ENCODE assay signal across 11 cellular contexts in the genomic region with DNA sequence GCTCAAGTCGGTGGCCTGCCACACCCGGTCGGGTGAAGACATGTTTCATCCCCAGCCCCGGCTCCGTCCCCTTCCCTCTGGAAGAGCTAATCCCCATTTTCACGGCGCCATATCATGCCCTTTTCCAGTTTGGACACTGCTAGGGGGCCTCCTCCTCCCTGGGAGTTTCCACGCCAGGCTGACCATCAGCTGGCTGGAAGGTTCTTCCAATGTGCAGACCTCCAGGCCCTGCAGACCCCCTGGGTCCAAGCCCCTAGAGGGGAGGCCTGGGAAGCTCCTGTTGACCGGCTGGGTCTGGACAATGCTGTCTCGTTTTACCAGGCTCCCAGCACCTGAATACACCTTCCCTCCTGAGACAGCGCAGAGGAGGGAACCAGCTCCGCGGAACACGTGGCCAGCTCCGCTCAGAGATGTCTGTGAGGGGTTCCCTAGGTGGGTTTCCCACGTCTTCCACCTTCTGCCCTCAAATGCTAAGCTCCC. TPM values are rescaled to one million over a fixed set of nuclear protein-coding genes. Genes with fewer than 3 reads are reported as not detected.
DNase-seq lines count a peak whose midpoint lies in the region; ATAC-seq and TF ChIP-seq lines count a peak whose summit lies in the region.
"Had no signal": no experiment of that assay in that cellular context is flagged by ENCODE, and none has a peak within 500 bp of the region (broad histone marks: within the 10 kb centered on the region; RNA-seq: fewer than 3 reads in every experiment).

No MANE protein-coding gene starts in this region.

- CTCF ChIA-PET in CD4-positive, alpha-beta T cell (lab: Charles Lee) = interaction anchor here (0.7 to 3.5 kb wide), 8 partner anchors 10 to 218 kb away, joined by 3 to 28 read pairs (median 5); a partner anchor contains a TSS

- H3K4me1 Mint-ChIP-seq in CD4-positive, alpha-beta T cell (ENCODE audit: low read depth) = no peaks in the 10 kb centered on the region
- H3K4me1 Mint-ChIP-seq in T-helper 17 cell = peaks cover 6% of the 10 kb centered on the region

- H3K27me3 ChIP-seq in CD4-positive, alpha-beta T cell (ENCODE audit: control insufficient read depth, insufficient read depth, low read length) = no peaks in the 10 kb centered on the region
- H3K27me3 ChIP-seq in right cardiac atrium (ENCODE audit: control insufficient read depth, insufficient read depth) = no peaks in the 10 kb centered on the region
- peaks cover 0 to 4% (median 2%) of the 10 kb centered on the region in 3 donors for H3K27me3 ChIP-seq in skeletal muscle tissue (ENCODE audit: control insufficient read depth in 3 of 3, insufficient read depth in 3 of 3, low read length in 3 of 3)

- ATAC-seq in CD4-positive, alpha-beta T cell (ENCODE audit: poor library complexity) = no peak
- ATAC-seq in T-helper 17 cell = peak; percentile 8
- ATAC-seq in right cardiac atrium = peak; percentile 5 to 25
- no peak for ATAC-seq in HG03196 (IDR thresholded peaks at IDR 0.05; ENCODE audit: unreplicated experiment)

- no peak overlapping the region for H3K27ac ChIP-seq in CD4-positive, alpha-beta T cell (ENCODE audit: low read depth, low read length)
- H3K27ac ChIP-seq in right cardiac atrium (ENCODE audit: low read length) = no peak overlapping the region
- peak overlapping the region; percentile 19 for H3K27ac ChIP-seq in skeletal muscle tissue (ENCODE audit: low read depth, low read length)

- H3K4me1 ChIP-seq in right cardiac atrium (ENCODE audit: control insufficient read depth, insufficient read depth, low read length) (no peaks in the 10 kb centered on the region), skeletal muscle tissue (ENCODE audit: control insufficient read depth in 3 of 3, insufficient read depth in 3 of 3, low read length in 3 of 3) (peaks cover 4 to 10% (median 6%) of the 10 kb centered on the region in 3 donors)

- no peak for DNase-seq in CD4-positive, alpha-beta T cell
- DNase-seq in T-helper 17 cell (no peak), right cardiac atrium (no peak), NCI-H2029 treated with DMSO at 0.1 percent for 48 hours (lab: John Stamatoyannopoulos, UW) (no peak)
- DNase-seq in NK-92 treated with Interleukin-12 subunit alpha and Interleukin-12 subunit beta, amount 100 ng/mL, for 24 hours (lab: John Stamatoyannopoulos, UW) = no peak
- no peak for DNase-seq in stimulated activated CD4-positive, alpha-beta T cell treated with anti-CD3 and anti-CD28 coated beads, Interleukin-4, amount 100 ng/mL, for 1 hour
- DNase-seq: NCI-H187 treated with DMSO at 0.1 percent for 48 hours had no signal

- H3K4me3 Mint-ChIP-seq in CD4-positive, alpha-beta T cell = no peak overlapping the region
- H3K4me3 Mint-ChIP-seq in T-helper 17 cell = no peak overlapping the region
- H3K4me3 Mint-ChIP-seq: effector memory CD8-positive, alpha-beta T cell had no signal

- H3K27me3 Mint-ChIP-seq in CD4-positive, alpha-beta T cell = peaks cover 6% of the 10 kb centered on the region
- H3K27me3 Mint-ChIP-seq in T-helper 17 cell = peaks cover 11% of the 10 kb centered on the region

- H3K4me3 ChIP-seq in right cardiac atrium (ENCODE audit: low read length) (no peak overlapping the region), skeletal muscle tissue (ENCODE audit: low read length in 3 of 3) (no peak overlapping the region)

- peaks cover 0 to 8% (median 2%) of the 10 kb centered on the region in 3 donors for H3K36me3 ChIP-seq in skeletal muscle tissue (ENCODE audit: control insufficient read depth in 3 of 3, insufficient read depth in 3 of 3, low read length in 3 of 3)

- intact Hi-C loops in CD4-positive, alpha-beta T cell (cut with DNase I, micrococcal nuclease) = loop anchor here (1.0 to 10.0 kb wide), 5 partner anchors 35 to 248 kb away; no protein-coding TSS in a partner anchor
- intact Hi-C loops in right cardiac atrium (cut with DNase I) = loop anchor here in 3 of 4 donors (2.0 to 5.0 kb wide), 3 partner anchors 32 to 220 kb away; no protein-coding TSS in a partner anchor

- 69% methylated on average over 16 of the region's 16 CpGs for WGBS in right cardiac atrium

- H3K9me3 Mint-ChIP-seq in CD4-positive, alpha-beta T cell = no peaks in the 10 kb centered on the region
- H3K9me3 Mint-ChIP-seq: effector memory CD8-positive, alpha-beta T cell had no signal

- peak; percentile 15 for TF ChIP-seq CTCF in CD4-positive, alpha-beta T cell (IDR thresholded peaks at IDR 0.05)

- no peak overlapping the region for H3K9ac ChIP-seq in skeletal muscle tissue (ENCODE audit: low read depth in 1 of 3, low read length in 3 of 3)

- no peaks in the 10 kb centered on the region for H3K9me3 ChIP-seq in CD4-positive, alpha-beta T cell (ENCODE audit: control insufficient read depth, low read length)
- H3K9me3 ChIP-seq in T-helper 17 cell (ENCODE audit: control insufficient read depth, low read length, poor library complexity, severe bottlenecking) = no peaks in the 10 kb centered on the region
- no peaks in the 10 kb centered on the region for H3K9me3 ChIP-seq in right cardiac atrium (ENCODE audit: control insufficient read depth, low read length)
- no peaks in the 10 kb centered on the region for H3K9me3 ChIP-seq in skeletal muscle tissue (ENCODE audit: control insufficient read depth in 3 of 3, low read length in 3 of 3)
- H3K9me3 ChIP-seq: Caco-2 had no signal

- H3K36me3 Mint-ChIP-seq in CD4-positive, alpha-beta T cell (ENCODE audit: low read depth) = no peaks in the 10 kb centered on the region
- peaks cover 7% of the 10 kb centered on the region for H3K36me3 Mint-ChIP-seq in T-helper 17 cell (ENCODE audit: low read depth)

- POLR2A ChIA-PET in CD4-positive, alpha-beta T cell (lab: Charles Lee) = interaction anchor here (0.8 to 1.8 kb wide), 6 partner anchors 36 to 333 kb away, joined by 4 to 9 read pairs (median 6); a partner anchor contains a TSS

- no peak overlapping the region for H3K27ac Mint-ChIP-seq in CD4-positive, alpha-beta T cell
- no peak overlapping the region for H3K27ac Mint-ChIP-seq in T-helper 17 cell

RNA-seq across cellular contexts. Expression of a gene that starts 44.7 kb away (rescaled TPM):
- 10 to 100 TPM; 82.7 to 88.7 TPM for total RNA-seq in CD4-positive, alpha-beta T cell
- 10 to 100 TPM; 76.8 to 86.9 TPM for total RNA-seq in T-helper 17 cell
- 10 to 100 TPM; 54.8 to 73.8 (median 67.7) TPM for total RNA-seq in right cardiac atrium
- 49.6 TPM for polyA plus RNA-seq in right cardiac atrium
- total RNA-seq in skeletal muscle tissue = 26.6 TPM

Comparison
In these comparisons a context has a peak if more than half of its experiments do, and no peak if none do; other contexts are left out.
1. ATAC-seq: peak in T-helper 17 cell (single experiment) and right cardiac atrium (2 of 2); none in CD4-positive, alpha-beta T cell (single experiment) and HG03196 (single experiment).